In genomic region chr21:43808367-43808766, GRCh38 we compare ENCODE assay signal across 2 cellular contexts.
TF ChIP-seq lines count a peak whose summit lies in the region.

No MANE protein-coding gene starts in this region.

TF ChIP-seq in HepG2, 621 proteins besides CTCF, POLR2A, EP300 and RAD21:
- TF ChIP-seq MEF2D (CRISPR knock-in tag; IDR thresholded peaks at IDR 0.05) (no peak), ZSCAN29 (CRISPR knock-in tag; conservative IDR thresholded peaks at IDR 0.05) (no peak), AGO2 (optimal IDR thresholded peaks at IDR 0.05; ENCODE audit: low read depth, low read length) (peak; percentile 34), ZNF792 (CRISPR knock-in tag; IDR thresholded peaks at IDR 0.05) (no peak), XBP1 (CRISPR knock-in tag; IDR thresholded peaks at IDR 0.05) (no peak)

TF ChIP-seq in H1, 55 proteins besides CTCF, POLR2A, EP300 and RAD21:
- TF ChIP-seq TEAD4 (IDR thresholded peaks at IDR 0.05; ENCODE audit: low read depth, low read length) (no peak), RXRA (IDR thresholded peaks at IDR 0.05; ENCODE audit: insufficient read depth, low read depth, low read length) (no peak), ATF2 (IDR thresholded peaks at IDR 0.05; ENCODE audit: low read length) (no peak), SP1 (IDR thresholded peaks at IDR 0.05; ENCODE audit: low read depth, low read length) (no peak), HDAC2 (IDR thresholded peaks at IDR 0.05; ENCODE audit: borderline replicate concordance in 1 of 2, low read depth in 2 of 2, low read length in 2 of 2) (no peak), GTF2F1 (IDR thresholded peaks at IDR 0.05; ENCODE audit: borderline replicate concordance, low read depth, low read length) (no peak), BRCA1 (IDR thresholded peaks at IDR 0.05; ENCODE audit: low read depth, low read length) (no peak), BACH1 (IDR thresholded peaks at IDR 0.05; ENCODE audit: low read length) (no peak), GABPA (IDR thresholded peaks at IDR 0.05; ENCODE audit: borderline replicate concordance, insufficient read depth, low read length) (no peak)
